8 cellular contexts compared by ENCODE assay signal in genomic region chr3:33717866-33718594, GRCh38. TPM values are rescaled to one million over a fixed set of nuclear protein-coding genes. Genes with fewer than 3 reads are reported as not detected.
DNase-seq lines count a peak whose midpoint lies in the region; ATAC-seq and TF ChIP-seq lines count a peak whose summit lies in the region.

CLASP2 (minus strand) TSS chr3:33718254; CDS start chr3:33718002, 252 bp downstream.

- H3K27me3 ChIP-seq in dorsolateral prefrontal cortex = no peaks in the 10 kb centered on the region

- TF ChIP-seq CTCF in dorsolateral prefrontal cortex (IDR thresholded peaks at IDR 0.05 in 54 of 56, conservative IDR thresholded peaks at IDR 0.05 in 2 of 56; ENCODE audit: low read depth in 1 of 56, partially characterized antibody in 56 of 56) (peak in 21 of 56 donors; percentile 1 to 40 (median 21)), lower leg skin (IDR thresholded peaks at IDR 0.05) (no peak)

- peak; percentile 35 to 82 (median 72) for DNase-seq in C1 segment of cervical spinal cord (lab: John Stamatoyannopoulos, UW)
- peak; percentile 63 for DNase-seq in NCI-H774 (lab: John Stamatoyannopoulos, UW)
- peak; percentile 69 to 75 for DNase-seq in activated CD4-positive, alpha-beta T cell treated with anti-CD3 and anti-CD28 coated beads, Interleukin-2, amount 50 U/mL, for 4 hours
- peak; percentile 62 to 92 (median 78) for DNase-seq in dorsolateral prefrontal cortex
- peak; percentile 72 to 96 for DNase-seq in lower leg skin (ENCODE audit: low spot score in 2 of 2)
- DNase-seq in stimulated activated CD4-positive, alpha-beta T cell treated with anti-CD3 and anti-CD28 coated beads, Interleukin-4, amount 100 ng/mL, for 4 hours = peak; percentile 79 to 83

- intact Hi-C loops in dorsolateral prefrontal cortex (cut with DNase I) = loop anchor here (1.0 to 5.0 kb wide), 5 partner anchors 59 to 276 kb away; partner anchors contain the start of genes PDCD6IP (in 1 of the 2) and UBP1 (in 1 of the 2)
- intact Hi-C loops in lower leg skin (cut with DNase I; ENCODE audit: low total_unique reads) = no loop called here

- WGBS in lower leg skin, 2 donors = 0 to 1% methylated on average over 8 to 36 of the region's 68 CpGs

- peak in 1 of 2 donors; percentile 19 for TF ChIP-seq POLR2A in lower leg skin (IDR thresholded peaks at IDR 0.05)

- ATAC-seq in GM19351 (IDR thresholded peaks at IDR 0.05; ENCODE audit: unreplicated experiment) = peak; percentile 90
- peak; percentile 93 for ATAC-seq in HG03520 (IDR thresholded peaks at IDR 0.05; ENCODE audit: unreplicated experiment)

- H3K27ac ChIP-seq in dorsolateral prefrontal cortex = peak within 1 kb of the TSS in 58 of 59 donors; percentile 36 to 96 (median 86)

- peak within 1 kb of the TSS; percentile 58 to 98 (median 89) for H3K4me3 ChIP-seq in dorsolateral prefrontal cortex
- peak within 1 kb of the TSS; percentile 76 for H3K4me3 ChIP-seq in lower leg skin (ENCODE audit: low read depth, poor library complexity, severe bottlenecking)

RNA-seq across cellular contexts. Expression of gene CLASP2, which starts in this region (rescaled TPM):
- 100 to 1,000 TPM; 160 to 469 (median 336) TPM for total RNA-seq in dorsolateral prefrontal cortex
- 10 to 100 TPM; 27.2 to 76.8 (median 49.8) TPM for total RNA-seq in lower leg skin

Comparison
In these comparisons a context has a peak if more than half of its experiments do, and no peak if none do; other contexts are left out.
1. Peak in every context shown above with its lines: DNase-seq, ATAC-seq, H3K4me3 ChIP-seq and H3K27ac ChIP-seq.